Comparison of ENCODE assay signal across 27 cellular contexts in the genomic region with DNA sequence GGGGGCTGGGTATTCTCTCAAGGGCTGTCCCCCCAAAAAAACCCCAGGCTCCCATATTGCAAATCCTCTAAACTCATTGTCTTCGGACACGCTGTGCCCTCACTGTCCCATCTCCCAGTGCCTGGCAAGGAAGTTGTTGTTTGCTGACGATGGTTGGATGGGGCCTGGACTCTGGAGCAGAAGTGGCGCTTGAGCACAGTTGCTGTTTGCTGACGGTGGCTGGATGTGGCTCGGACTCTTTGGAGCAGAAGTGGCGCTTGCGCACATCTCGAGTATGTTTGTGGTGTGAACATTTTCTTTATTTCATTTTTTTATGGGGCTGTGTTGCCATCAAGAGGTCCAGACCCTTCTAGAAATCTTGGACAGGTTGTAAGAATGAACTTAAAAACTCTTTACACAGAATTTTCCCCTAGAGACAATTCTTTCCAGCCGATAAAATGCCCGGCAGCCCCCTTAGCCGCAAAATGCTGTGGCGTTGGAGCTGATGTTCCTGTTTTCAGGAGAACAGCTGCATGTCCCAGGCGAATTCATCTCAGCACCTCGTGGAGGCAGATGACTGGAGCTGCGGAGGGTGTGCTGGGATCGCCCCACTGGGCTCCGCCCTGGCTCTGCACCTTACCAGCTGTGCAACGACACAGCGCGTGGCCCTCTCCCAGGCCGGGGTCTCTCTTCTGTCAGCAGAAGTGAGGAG.
"Had no signal": no experiment of that assay in that cellular context is flagged by ENCODE, and none has a peak within 500 bp of the region (broad histone marks: within the 10 kb centered on the region; RNA-seq: fewer than 3 reads in every experiment).

No MANE protein-coding gene starts in this region.

- H3K4me1 Mint-ChIP-seq: activated B cell treated with CpG ODN at 0.5 μM for 24 hours; activated CD4-positive, alpha-beta T cell treated with anti-CD3 and anti-CD28 coated beads, Interleukin-2, amount 10 ng/mL, durations not matched to agents 24 days and 14 days; activated CD8-positive, alpha-beta memory T cell treated with anti-CD3 and anti-CD28 coated beads, Interleukin-2, amount 10 ng/mL, durations not matched to agents 7 days and 5 days; activated naive CD4-positive, alpha-beta T cell treated with anti-CD3 and anti-CD28 coated beads, Interleukin-2, amount 50 U/mL, for 24 hours; T-helper 17 cell had no signal

- H3K4me3 ChIP-seq: breast epithelium had no signal

- H3K27me3 ChIP-seq: breast epithelium had no signal

- H3K4me1 ChIP-seq: breast epithelium had no signal

- H3K36me3 Mint-ChIP-seq: activated CD8-positive, alpha-beta memory T cell treated with anti-CD3 and anti-CD28 coated beads, Interleukin-2, amount 10 ng/mL, durations not matched to agents 7 days and 5 days; activated naive CD4-positive, alpha-beta T cell treated with anti-CD3 and anti-CD28 coated beads, Interleukin-2, amount 50 U/mL, for 24 hours had no signal

- H3K4me3 Mint-ChIP-seq: activated B cell treated with CpG ODN at 0.5 μM for 24 hours; activated CD4-positive, alpha-beta T cell treated with anti-CD3 and anti-CD28 coated beads, Interleukin-2, amount 10 ng/mL, durations not matched to agents 24 days and 14 days; activated CD8-positive, alpha-beta memory T cell treated with anti-CD3 and anti-CD28 coated beads, Interleukin-2, amount 10 ng/mL, durations not matched to agents 7 days and 5 days; activated naive CD4-positive, alpha-beta T cell treated with anti-CD3 and anti-CD28 coated beads, Interleukin-2, amount 50 U/mL, for 24 hours; activated T-cell treated with anti-CD3 and anti-CD28 coated beads, Interleukin-2, amount 50 U/mL, for 24 hours; activated T-helper 1 cell treated with anti-CD3 and anti-CD28 coated beads, Interleukin-12 subunit alpha, Interleukin-12 subunit beta, Interleukin-2, Interleukin-4 antibody, amounts not matched to agents 30 ng/mL and 10 ng/mL and 1 ng/mL, durations not matched to agents 14 hours and 24 hours and 36 hours; T-helper 17 cell had no signal

- H3K36me3 ChIP-seq: breast epithelium had no signal

- H3K27ac ChIP-seq: breast epithelium had no signal

- ATAC-seq: activated CD8-positive, alpha-beta memory T cell treated with anti-CD3 and anti-CD28 coated beads, Interleukin-2, amount 10 ng/mL, durations not matched to agents 7 days and 5 days; T-helper 17 cell had no signal

- H3K27ac Mint-ChIP-seq: activated B cell treated with CpG ODN at 0.5 μM for 24 hours; activated CD4-positive, alpha-beta T cell treated with anti-CD3 and anti-CD28 coated beads, Interleukin-2, amount 10 ng/mL, durations not matched to agents 24 days and 14 days; activated CD8-positive, alpha-beta memory T cell treated with anti-CD3 and anti-CD28 coated beads, Interleukin-2, amount 10 ng/mL, durations not matched to agents 7 days and 5 days; activated naive CD4-positive, alpha-beta T cell treated with anti-CD3 and anti-CD28 coated beads, Interleukin-2, amount 50 U/mL, for 24 hours; activated T-cell treated with anti-CD3 and anti-CD28 coated beads, Interleukin-2, amount 50 U/mL, for 24 hours; activated T-helper 1 cell treated with anti-CD3 and anti-CD28 coated beads, Interleukin-12 subunit alpha, Interleukin-12 subunit beta, Interleukin-2, Interleukin-4 antibody, amounts not matched to agents 30 ng/mL and 10 ng/mL and 1 ng/mL, durations not matched to agents 14 hours and 24 hours and 36 hours; T-helper 17 cell had no signal

- DNase-seq: activated B cell treated with CpG ODN at 0.5 μM for 24 hours; activated CD4-positive, alpha-beta T cell treated with anti-CD3 and anti-CD28 coated beads for 1 hour; activated CD4-positive, alpha-beta T cell treated with anti-CD3 and anti-CD28 coated beads, Interleukin-2, amount 10 ng/mL, durations not matched to agents 24 days and 14 days; activated CD4-positive, alpha-beta T cell treated with anti-CD3 and anti-CD28 coated beads, Interleukin-2, amount 50 U/mL, for 48 hours; activated CD8-positive, alpha-beta memory T cell treated with anti-CD3 and anti-CD28 coated beads, Interleukin-2, amount 10 ng/mL, durations not matched to agents 7 days and 5 days; activated effector memory CD4-positive, alpha-beta T cell treated with Interleukin-2 at 50 U/mL for 16 hours; activated naive CD4-positive, alpha-beta T cell; activated T-cell treated with anti-CD3 and anti-CD28 coated beads, Interleukin-2, amount 50 U/mL, for 24 hours; aorta; central memory CD4-positive, alpha-beta T cell; Karpas-422; MM.1S; NCI-H1105 treated with DMSO at 0.1 percent for 48 hours; NCI-H1436 treated with DMSO at 0.1 percent for 48 hours; NCI-H187; NCI-H2171; NCI-H2227 treated with DMSO at 0.1 percent for 48 hours; NCI-H446 treated with DMSO at 0.1 percent for 48 hours; NCI-H526 treated with DMSO at 0.1 percent for 48 hours; NCI-H82; RPMI8226; SHP77; T-helper 17 cell; T-helper 9 cell had no signal

- H3K27me3 Mint-ChIP-seq: activated B cell treated with CpG ODN at 0.5 μM for 24 hours; activated CD4-positive, alpha-beta T cell treated with anti-CD3 and anti-CD28 coated beads, Interleukin-2, amount 10 ng/mL, durations not matched to agents 24 days and 14 days; activated CD8-positive, alpha-beta memory T cell treated with anti-CD3 and anti-CD28 coated beads, Interleukin-2, amount 10 ng/mL, durations not matched to agents 7 days and 5 days; activated naive CD4-positive, alpha-beta T cell treated with anti-CD3 and anti-CD28 coated beads, Interleukin-2, amount 50 U/mL, for 24 hours; activated T-cell treated with anti-CD3 and anti-CD28 coated beads, Interleukin-2, amount 50 U/mL, for 24 hours; T-helper 17 cell had no signal
